8 cellular contexts compared by ENCODE assay signal in genomic region chr1:112715264-112716053, GRCh38. TPM values are rescaled to one million over a fixed set of nuclear protein-coding genes. Genes with fewer than 3 reads are reported as not detected.
DNase-seq lines count a peak whose midpoint lies in the region; ATAC-seq, FAIRE-seq and TF ChIP-seq lines count a peak whose summit lies in the region.

Gene PPM1J, minus strand, starts transcription at chr1:112715332. Its CDS starts 31 bp downstream, at chr1:112715301.

- no peaks in the 10 kb centered on the region for H3K9me3 ChIP-seq in ascending aorta

- ATAC-seq in GM18498 (IDR thresholded peaks at IDR 0.05; ENCODE audit: unreplicated experiment) (peak; percentile 80), HG02798 (IDR thresholded peaks at IDR 0.05; ENCODE audit: poor library complexity, unreplicated experiment) (peak; percentile 84)

- peaks cover 44% of the 10 kb centered on the region for H3K27me3 Mint-ChIP-seq in T-helper 2 cell treated with Interferon-gamma antibody and Interleukin-4, amounts not matched to agents 5 μg/mL and 100 μg/mL, for 36 hours (ENCODE audit: low read depth)

- peak; percentile 9 for FAIRE-seq in urothelium cell line (lab: Jason Lieb, UNC)

- H3K4me3 ChIP-seq in ascending aorta, result peak within 1 kb of the TSS; percentile 80 to 85
- H3K4me3 ChIP-seq in rectal smooth muscle tissue (ENCODE audit: low read length), result peak within 1 kb of the TSS; percentile 85

- H3K4me1 ChIP-seq in ascending aorta (peaks cover 6 to 13% of the 10 kb centered on the region in 2 donors), rectal smooth muscle tissue (ENCODE audit: control insufficient read depth, insufficient read depth, low read length) (peaks cover 8% of the 10 kb centered on the region)

- H3K27ac ChIP-seq in ascending aorta (peak within 1 kb of the TSS; percentile 62 to 65), rectal smooth muscle tissue (ENCODE audit: low read depth, low read length) (peak within 1 kb of the TSS; percentile 16)

- peak within 1 kb of the TSS; percentile 55 for H3K27ac Mint-ChIP-seq in T-helper 2 cell treated with Interferon-gamma antibody and Interleukin-4, amounts not matched to agents 5 μg/mL and 100 μg/mL, for 36 hours

- H3K36me3 ChIP-seq in ascending aorta (no peaks in the 10 kb centered on the region), rectal smooth muscle tissue (ENCODE audit: control insufficient read depth, insufficient read depth, low read length) (no peaks in the 10 kb centered on the region)

- DNase-seq in NCI-H1417 treated with DMSO at 0.1 percent for 48 hours (lab: John Stamatoyannopoulos, UW), result peak; percentile 30
- peak; percentile 98 for DNase-seq in T-helper 2 cell treated with Interferon-gamma antibody and Interleukin-4, amounts not matched to agents 5 μg/mL and 100 μg/mL, for 36 hours (ENCODE audit: low spot score)
- peak; percentile 96 to 99 for DNase-seq in ascending aorta (ENCODE audit: low spot score in 2 of 2)
- peak; percentile 98 for DNase-seq in hepatic stellate cell (ENCODE audit: low spot score)
- peak; percentile 99 for DNase-seq in urothelium cell line (ENCODE audit: low spot score)

- peaks cover 23% of the 10 kb centered on the region for H3K4me1 Mint-ChIP-seq in T-helper 2 cell treated with Interferon-gamma antibody and Interleukin-4, amounts not matched to agents 5 μg/mL and 100 μg/mL, for 36 hours (ENCODE audit: low read depth)

- H3K9ac ChIP-seq in rectal smooth muscle tissue (ENCODE audit: low read length), result no peak within 1 kb of the TSS

- H3K27me3 ChIP-seq in ascending aorta, result no peaks in the 10 kb centered on the region
- peaks cover 3% of the 10 kb centered on the region for H3K27me3 ChIP-seq in rectal smooth muscle tissue (ENCODE audit: control insufficient read depth, insufficient read depth, low read length)

- TF ChIP-seq CTCF in ascending aorta (IDR thresholded peaks at IDR 0.05), result no peak

- intact Hi-C loops in ascending aorta (cut with DNase I), result loop anchor here (1.0 to 5.0 kb wide), 13 partner anchors 89 to 1267 kb away; partner anchors contain the start of genes AP4B1, ATP5PB, CAPZA1 and DCLRE1B

- H3K36me3 Mint-ChIP-seq in T-helper 2 cell treated with Interferon-gamma antibody and Interleukin-4, amounts not matched to agents 5 μg/mL and 100 μg/mL, for 36 hours (ENCODE audit: low read depth), result no peaks in the 10 kb centered on the region

- no peaks in the 10 kb centered on the region for H3K9me3 Mint-ChIP-seq in T-helper 2 cell treated with Interferon-gamma antibody and Interleukin-4, amounts not matched to agents 5 μg/mL and 100 μg/mL, for 36 hours

- peak within 1 kb of the TSS; percentile 87 for H3K4me3 Mint-ChIP-seq in T-helper 2 cell treated with Interferon-gamma antibody and Interleukin-4, amounts not matched to agents 5 μg/mL and 100 μg/mL, for 36 hours

RNA-seq across cellular contexts. Expression of gene PPM1J, which starts in this region (rescaled TPM):
- total RNA-seq in ascending aorta, result 10.0 TPM

Comparison
In these comparisons a context has a peak if more than half of its experiments do, and no peak if none do; other contexts are left out.
1. Peak in every context shown above with its lines: DNase-seq, ATAC-seq, H3K4me3 ChIP-seq and H3K27ac ChIP-seq.
2. DNase-seq: peak in every context shown above with its lines; median percentile 99 in urothelium cell line; 98 in T-helper 2 cell treated with Interferon-gamma antibody and Interleukin-4, amounts not matched to agents 5 μg/mL and 100 μg/mL, for 36 hours; 98 in hepatic stellate cell; 98 in ascending aorta; 30 in NCI-H1417 treated with DMSO at 0.1 percent for 48 hours.